8 cellular contexts compared by ENCODE assay signal in genomic region chr2:239380831-239381708, GRCh38. TPM values are rescaled to one million over a fixed set of nuclear protein-coding genes. Genes with fewer than 3 reads are reported as not detected.
DNase-seq lines count a peak whose midpoint lies in the region; ATAC-seq and TF ChIP-seq lines count a peak whose summit lies in the region.

No MANE protein-coding gene starts in this region.

- peak; percentile 57 for DNase-seq in GM10266 (ENCODE audit: extremely low spot score)
- DNase-seq in activated CD4-positive, alpha-beta T cell treated with anti-CD3 and anti-CD28 coated beads for 4 hours = peak; percentile 66 to 67
- peak; percentile 43 to 68 (median 48) for DNase-seq in effector memory CD4-positive, alpha-beta T cell
- DNase-seq in stimulated activated CD4-positive, alpha-beta T cell treated with anti-CD3 and anti-CD28 coated beads, Interleukin-1b, Interleukin-23, amount 100 ng/mL, for 48 hours = peak; percentile 82
- no peak for DNase-seq in esophagus squamous epithelium (lab: John Stamatoyannopoulos, UW)
- DNase-seq in RPMI8226 = no peak
- no peak for DNase-seq in mucosa of gallbladder (ENCODE audit: low spot score)

- H3K4me3 ChIP-seq in effector memory CD4-positive, alpha-beta T cell (ENCODE audit: insufficient read depth, low read depth, low read length, poor library complexity, severe bottlenecking) = peak overlapping the region; percentile 37
- H3K4me3 ChIP-seq in esophagus squamous epithelium = peak overlapping the region in 2 of 4 donors; percentile 13 to 21

- H3K27ac ChIP-seq in effector memory CD4-positive, alpha-beta T cell (ENCODE audit: insufficient read depth, low read length, poor library complexity, severe bottlenecking) = peak overlapping the region; percentile 61
- H3K27ac ChIP-seq in esophagus squamous epithelium = peak overlapping the region in 1 of 4 donors; percentile 18

- intact Hi-C loops in esophagus squamous epithelium (cut with DNase I) = no loop called here

- peak; percentile 35 for ATAC-seq in HG02840 (IDR thresholded peaks at IDR 0.05; ENCODE audit: low FRiP score, unreplicated experiment)

- peak in 1 of 4 donors; percentile 13 for TF ChIP-seq POLR2A in esophagus squamous epithelium (IDR thresholded peaks at IDR 0.05)

- no peaks in the 10 kb centered on the region for H3K9me3 ChIP-seq in effector memory CD4-positive, alpha-beta T cell (ENCODE audit: control insufficient read depth, low read length)
- no peaks in the 10 kb centered on the region for H3K9me3 ChIP-seq in esophagus squamous epithelium

- WGBS in esophagus squamous epithelium, 2 donors = 54 to 71% methylated on average over 27 to 30 of the region's 30 CpGs

- H3K36me3 ChIP-seq in effector memory CD4-positive, alpha-beta T cell (ENCODE audit: control insufficient read depth, insufficient read depth, low read length) = no peaks in the 10 kb centered on the region
- H3K36me3 ChIP-seq in esophagus squamous epithelium = peaks cover 0 to 29% (median 4%) of the 10 kb centered on the region in 3 donors

- H3K4me1 ChIP-seq in effector memory CD4-positive, alpha-beta T cell (ENCODE audit: control insufficient read depth, insufficient read depth, low read length, poor library complexity, severe bottlenecking) = peaks cover 17% of the 10 kb centered on the region
- peaks cover 0 to 17% (median 3%) of the 10 kb centered on the region in 3 donors for H3K4me1 ChIP-seq in esophagus squamous epithelium

- no peak for TF ChIP-seq CTCF in GM10266 (IDR thresholded peaks at IDR 0.05; ENCODE audit: control insufficient read depth, insufficient read depth, low read depth, missing control alignments)
- no peak for TF ChIP-seq CTCF in esophagus squamous epithelium (IDR thresholded peaks at IDR 0.05)

- H3K27me3 ChIP-seq in effector memory CD4-positive, alpha-beta T cell (replicated peaks; ENCODE audit: control insufficient read depth, insufficient read depth, low read length, poor library complexity, severe bottlenecking) = no peaks in the 10 kb centered on the region
- no peaks in the 10 kb centered on the region for H3K27me3 ChIP-seq in esophagus squamous epithelium

RNA-seq across cellular contexts. Expression of gene HDAC4, which starts 19.8 kb away (rescaled TPM):
- total RNA-seq in esophagus squamous epithelium (10 to 100 TPM; 21.6 to 72.7 (median 35.2) TPM), mucosa of gallbladder (103 TPM)

Comparison
In these comparisons a context has a peak if more than half of its experiments do, and no peak if none do; other contexts are left out.
1. DNase-seq: peak in GM10266 (single experiment), activated CD4-positive, alpha-beta T cell treated with anti-CD3 and anti-CD28 coated beads for 4 hours (2 of 2), effector memory CD4-positive, alpha-beta T cell (3 of 3) and stimulated activated CD4-positive, alpha-beta T cell treated with anti-CD3 and anti-CD28 coated beads, Interleukin-1b, Interleukin-23, amount 100 ng/mL, for 48 hours (single experiment); none in esophagus squamous epithelium (single experiment), RPMI8226 (single experiment) and mucosa of gallbladder (single experiment).